In genomic region chr12:1590083-1590979, GRCh38 we compare ENCODE assay signal across 8 cellular contexts. TPM values are rescaled to one million over a fixed set of nuclear protein-coding genes. Genes with fewer than 3 reads are reported as not detected.
A peak's percentile ranks its signal among the peaks of the same experiment; 100 is the strongest.
DNase-seq lines count a peak whose midpoint lies in the region; ATAC-seq and TF ChIP-seq lines count a peak whose summit lies in the region.

No MANE protein-coding gene starts in this region.

- POLR2A ChIA-PET in PC-3 (lab: Charles Lee; ENCODE audit: unreplicated experiment) = no interaction called here
- POLR2A ChIA-PET in naive thymus-derived CD4-positive, alpha-beta T cell (lab: Charles Lee) = interaction anchor here (0.7 to 3.8 kb wide), 5 partner anchors 10 to 1201 kb away, joined by 3 to 24 read pairs (median 3); partner anchors contain the start of gene KDM5A

- intact Hi-C loops in PC-3 (cut with micrococcal nuclease) = no loop called here
- intact Hi-C loops in naive thymus-derived CD4-positive, alpha-beta T cell (cut with micrococcal nuclease) = loop anchor here (2.0 to 10.0 kb wide), 10 partner anchors 58 to 1224 kb away; partner anchors contain the start of genes B4GALNT3 (in 1 of the 2), CCDC77 (in 1 of the 2), ITFG2 (in 1 of the 2) and KDM5A (in 1 of the 2)

- no peaks in the 10 kb centered on the region for H3K27me3 ChIP-seq in PC-3 (ENCODE audit: low read length)
- H3K27me3 ChIP-seq in naive thymus-derived CD4-positive, alpha-beta T cell (ENCODE audit: control insufficient read depth in 2 of 2, insufficient read depth in 2 of 2, low read length in 2 of 2) = no peaks in the 10 kb centered on the region

- no peaks in the 10 kb centered on the region for H3K9me3 ChIP-seq in PC-3 (ENCODE audit: low read length)
- H3K9me3 ChIP-seq in naive thymus-derived CD4-positive, alpha-beta T cell (ENCODE audit: control insufficient read depth in 2 of 3, low read length in 3 of 3) = no peaks in the 10 kb centered on the region

- H3K4me2 ChIP-seq in PC-3 (ENCODE audit: low read length) = peak overlapping the region; percentile 100

- H3K79me2 ChIP-seq in PC-3 (ENCODE audit: low read length) = peaks cover 66% of the 10 kb centered on the region

- peaks cover 30% of the 10 kb centered on the region for H4K20me1 ChIP-seq in PC-3 (ENCODE audit: low read length)

- H3K4me3 ChIP-seq in PC-3 (ENCODE audit: low read length) = peak overlapping the region; percentile 71
- peak overlapping the region; percentile 76 for H3K4me3 ChIP-seq in epithelial cell of proximal tubule (ENCODE audit: low read depth, low read length)
- H3K4me3 ChIP-seq in naive thymus-derived CD4-positive, alpha-beta T cell (ENCODE audit: low read length) = peak overlapping the region; percentile 43

- TF ChIP-seq CTCF in PC-3 (conservative IDR thresholded peaks at IDR 0.05; ENCODE audit: low read depth, low read length) (no peak), epithelial cell of proximal tubule (conservative IDR thresholded peaks at IDR 0.05; ENCODE audit: low read depth, low read length) (no peak)

- no TSS peak for BruUV-seq in PC-3 (replicated peaks; lab: Mats Ljungman, UMichigan)

- H3K36me3 Mint-ChIP-seq in naive thymus-derived CD4-positive, alpha-beta T cell = peaks cover 0 to 35% (median 5%) of the 10 kb centered on the region in 5 donors

- H3K4me1 ChIP-seq in PC-3 (ENCODE audit: insufficient read depth, low read length) = peaks cover 45% of the 10 kb centered on the region
- peaks cover 19 to 37% of the 10 kb centered on the region in 2 donors for H3K4me1 ChIP-seq in naive thymus-derived CD4-positive, alpha-beta T cell (ENCODE audit: control insufficient read depth in 2 of 2, insufficient read depth in 2 of 2, low read length in 2 of 2)

- peaks cover 53 to 65% (median 57%) of the 10 kb centered on the region in 7 donors for H3K4me1 Mint-ChIP-seq in naive thymus-derived CD4-positive, alpha-beta T cell

- H3K27me3 Mint-ChIP-seq in naive thymus-derived CD4-positive, alpha-beta T cell = peaks cover 0 to 6% (median 0%) of the 10 kb centered on the region in 5 donors

- H3K9me2 ChIP-seq in PC-3 (replicated peaks; ENCODE audit: low read length) = no peaks in the 10 kb centered on the region

- no peak overlapping the region for H3K27ac ChIP-seq in PC-3 (ENCODE audit: low read length)
- peak overlapping the region; percentile 55 for H3K27ac ChIP-seq in naive thymus-derived CD4-positive, alpha-beta T cell (ENCODE audit: low read depth, low read length)

- ATAC-seq in PC-3 (no peak), GM18873 (IDR thresholded peaks at IDR 0.05; ENCODE audit: low FRiP score, unreplicated experiment) (no peak)
- no peak for ATAC-seq in naive thymus-derived CD4-positive, alpha-beta T cell

- no peak overlapping the region for H3K9ac ChIP-seq in PC-3 (ENCODE audit: low read length)

- H3K36me3 ChIP-seq in PC-3 (ENCODE audit: low read depth, low read length) = no peaks in the 10 kb centered on the region
- peaks cover 0 to 3% (median 0%) of the 10 kb centered on the region in 3 experiments for H3K36me3 ChIP-seq in naive thymus-derived CD4-positive, alpha-beta T cell (ENCODE audit: control insufficient read depth in 2 of 3, insufficient read depth in 3 of 3, low read length in 3 of 3)

- H2AFZ ChIP-seq in PC-3 (ENCODE audit: low read length) = no peak overlapping the region

- peaks cover 0 to 2% (median 0%) of the 10 kb centered on the region in 11 donors for H3K9me3 Mint-ChIP-seq in naive thymus-derived CD4-positive, alpha-beta T cell

- CTCF ChIA-PET in PC-3 (lab: Charles Lee) = no interaction called here
- CTCF ChIA-PET in naive thymus-derived CD4-positive, alpha-beta T cell (lab: Charles Lee) = interaction anchor here (1.7 to 6.0 kb wide), 2 partner anchors 11 to 473 kb away, joined by 6 to 52 read pairs; no protein-coding TSS in a partner anchor

- DNase-seq in C1 segment of cervical spinal cord (lab: John Stamatoyannopoulos, UW) (peak in 8 of 14 donors; percentile 27 to 69 (median 48)), PC-3 (no peak), epithelial cell of proximal tubule (ENCODE audit: low read depth) (no peak), NCI-H2196 treated with DMSO at 0.1 percent for 48 hours (lab: John Stamatoyannopoulos, UW; ENCODE audit: unreplicated experiment) (no peak), NCI-H1048 (lab: John Stamatoyannopoulos, UW) (no peak), UCSD-AML1 (lab: John Stamatoyannopoulos, UW; ENCODE audit: unreplicated experiment) (no peak)
- no peak for DNase-seq in naive thymus-derived CD4-positive, alpha-beta T cell

- peak overlapping the region; percentile 83 to 95 (median 92) for H3K4me3 Mint-ChIP-seq in naive thymus-derived CD4-positive, alpha-beta T cell

- H3F3A ChIP-seq in PC-3 (ENCODE audit: low read length, unreplicated experiment) = no peaks in the 10 kb centered on the region

- H3K27ac Mint-ChIP-seq in naive thymus-derived CD4-positive, alpha-beta T cell = peak overlapping the region; percentile 8 to 96 (median 87)

RNA-seq across cellular contexts. Expression of gene FBXL14, which starts 4.0 kb away (rescaled TPM):
- total RNA-seq in PC-3 (2014; rRNA removed) = 18.3 and 21.8 TPM in 2 replicates
- total RNA-seq in epithelial cell of proximal tubule = 5.5 and 10.6 TPM in 2 replicates
- total RNA-seq in naive thymus-derived CD4-positive, alpha-beta T cell = 10 to 100 TPM; 25.6 to 43.8 (median 28.1) TPM
- polyA plus RNA-seq in naive thymus-derived CD4-positive, alpha-beta T cell = 10 to 100 TPM; 15.1 to 31.8 TPM

RNA-seq across cellular contexts. Expression of gene WNT5B, which starts 38.7 kb away (rescaled TPM):
- total RNA-seq in PC-3 (2014; rRNA removed) (1.7 and 2.2 TPM in 2 replicates), epithelial cell of proximal tubule (6.6 and 51.0 TPM in 2 replicates)
- under 1 TPM in 3 of 5 experiments, not detected in 2; 0.29 to 0.92 (median 0.37) TPM for total RNA-seq in naive thymus-derived CD4-positive, alpha-beta T cell
- not detected for polyA plus RNA-seq in naive thymus-derived CD4-positive, alpha-beta T cell

Comparison
In these comparisons a context has a peak if more than half of its experiments do, and no peak if none do; other contexts are left out.
1. DNase-seq: peak in C1 segment of cervical spinal cord (8 of 14); none in PC-3 (single experiment), epithelial cell of proximal tubule (single experiment), naive thymus-derived CD4-positive, alpha-beta T cell (0 of 9), NCI-H2196 treated with DMSO at 0.1 percent for 48 hours (single experiment), NCI-H1048 (single experiment) and UCSD-AML1 (single experiment).
2. Peak in every context shown above with its lines, with median percentiles within 50 percentile points of each other: H3K4me3 ChIP-seq.